In genomic region chr4:168557658-168558057, GRCh38 we compare ENCODE assay signal across 1 cellular context.
TF ChIP-seq lines count a peak whose summit lies in the region.

No MANE protein-coding gene starts in this region.

TF ChIP-seq in HCT116, 20 proteins besides CTCF, POLR2A, EP300 and RAD21 (continued from another document):
- TF ChIP-seq, protein P1, sequence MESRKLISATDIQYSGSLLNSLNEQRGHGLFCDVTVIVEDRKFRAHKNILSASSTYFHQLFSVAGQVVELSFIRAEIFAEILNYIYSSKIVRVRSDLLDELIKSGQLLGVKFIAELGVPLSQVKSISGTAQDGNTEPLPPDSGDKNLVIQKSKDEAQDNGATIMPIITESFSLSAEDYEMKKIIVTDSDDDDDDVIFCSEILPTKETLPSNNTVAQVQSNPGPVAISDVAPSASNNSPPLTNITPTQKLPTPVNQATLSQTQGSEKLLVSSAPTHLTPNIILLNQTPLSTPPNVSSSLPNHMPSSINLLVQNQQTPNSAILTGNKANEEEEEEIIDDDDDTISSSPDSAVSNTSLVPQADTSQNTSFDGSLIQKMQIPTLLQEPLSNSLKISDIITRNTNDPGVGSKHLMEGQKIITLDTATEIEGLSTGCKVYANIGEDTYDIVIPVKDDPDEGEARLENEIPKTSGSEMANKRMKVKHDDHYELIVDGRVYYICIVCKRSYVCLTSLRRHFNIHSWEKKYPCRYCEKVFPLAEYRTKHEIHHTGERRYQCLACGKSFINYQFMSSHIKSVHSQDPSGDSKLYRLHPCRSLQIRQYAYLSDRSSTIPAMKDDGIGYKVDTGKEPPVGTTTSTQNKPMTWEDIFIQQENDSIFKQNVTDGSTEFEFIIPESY (IDR thresholded peaks at IDR 0.05; ENCODE audit: extremely low read depth, insufficient replicate concordance, low read length): no peak
- TF ChIP-seq EZH2phosphoT487 (IDR thresholded peaks at IDR 0.05; ENCODE audit: borderline replicate concordance): no peak
- TF ChIP-seq EGR1 (IDR thresholded peaks at IDR 0.05; ENCODE audit: low read depth): no peak
- TF ChIP-seq CBX3 (IDR thresholded peaks at IDR 0.05; ENCODE audit: low read depth): no peak
- TF ChIP-seq TCF7L2 (IDR thresholded peaks at IDR 0.05; ENCODE audit: borderline replicate concordance, extremely low read depth, insufficient read depth, insufficient read length): no peak
- no peak for TF ChIP-seq POLR2AphosphoS5 (IDR thresholded peaks at IDR 0.05; ENCODE audit: low read depth, low read length)
